ENCODE assay signal across 9 cellular contexts in genomic region chr2:95401480-95401879, GRCh38. TPM values are rescaled to one million over a fixed set of nuclear protein-coding genes. Genes with fewer than 3 reads are reported as not detected.
DNase-seq lines count a peak whose midpoint lies in the region; ATAC-seq and TF ChIP-seq lines count a peak whose summit lies in the region.
"Had no signal": no experiment of that assay in that cellular context is flagged by ENCODE, and none has a peak within 500 bp of the region (broad histone marks: within the 10 kb centered on the region; RNA-seq: fewer than 3 reads in every experiment).

No MANE protein-coding gene starts in this region.

- H3K9me3 Mint-ChIP-seq in chondrocyte (ENCODE audit: low read depth): no peaks in the 10 kb centered on the region
- no peaks in the 10 kb centered on the region for H3K9me3 Mint-ChIP-seq in naive thymus-derived CD4-positive, alpha-beta T cell

- peaks cover 3% of the 10 kb centered on the region; the same call in 1 of the 2 replicates for H3K9me3 ChIP-seq in AG04450 (ENCODE audit: control insufficient read depth, insufficient read depth, low read length)
- H3K9me3 ChIP-seq in IMR-90 (ENCODE audit: control insufficient read depth, insufficient read depth, low read length): no peaks in the 10 kb centered on the region
- no peaks in the 10 kb centered on the region for H3K9me3 ChIP-seq in naive thymus-derived CD4-positive, alpha-beta T cell (ENCODE audit: control insufficient read depth in 2 of 3, low read length in 3 of 3)
- H3K9me3 ChIP-seq: uterus had no signal

- peaks cover 25% of the 10 kb centered on the region for H3K4me1 Mint-ChIP-seq in chondrocyte (ENCODE audit: low read depth)
- peaks cover 14 to 26% (median 23%) of the 10 kb centered on the region in 7 donors for H3K4me1 Mint-ChIP-seq in naive thymus-derived CD4-positive, alpha-beta T cell

- peak overlapping the region in 1 of 2 experiments; percentile 79; a peak in 1 of 4 replicates for H4K8ac ChIP-seq in IMR-90 (ENCODE audit: low read depth in 2 of 2, low read length in 2 of 2)

- H3K36me3 Mint-ChIP-seq in chondrocyte (ENCODE audit: low read depth): no peaks in the 10 kb centered on the region
- H3K36me3 Mint-ChIP-seq in naive thymus-derived CD4-positive, alpha-beta T cell: peaks cover 0 to 4% (median 0%) of the 10 kb centered on the region in 5 donors

- CTCF ChIA-PET in AG04450 (lab: Charles Lee): interaction anchor here (0.9 to 4.1 kb wide), 3 partner anchors 13 to 327 kb away, joined by 4 to 45 read pairs (median 11); no protein-coding TSS in a partner anchor
- CTCF ChIA-PET in IMR-90 (lab: Yijun Ruan, JAX): interaction anchor here (1.6 to 2.3 kb wide), 2 partner anchors 12 to 169 kb away, joined by 3 to 7 read pairs; no protein-coding TSS in a partner anchor
- CTCF ChIA-PET in naive thymus-derived CD4-positive, alpha-beta T cell (lab: Charles Lee): no interaction called here

- H3K18ac ChIP-seq in IMR-90 (ENCODE audit: low read depth, low read length): no peak overlapping the region

- TF ChIP-seq CTCF in AG04450 (IDR thresholded peaks at IDR 0.05; ENCODE audit: low read depth, low read length) (no peak), IMR-90 (conservative IDR thresholded peaks at IDR 0.05; ENCODE audit: low read depth, low read length) (no peak), chondrocyte (IDR thresholded peaks at IDR 0.05) (no peak)

- TF ChIP-seq POLR2A in IMR-90 (IDR thresholded peaks at IDR 0.05; ENCODE audit: low read depth, low read length): no peak

- H3K36me3 ChIP-seq in IMR-90 (ENCODE audit: control insufficient read depth, insufficient read depth, low read length): no peaks in the 10 kb centered on the region
- peaks cover 0 to 5% (median 0%) of the 10 kb centered on the region in 3 experiments for H3K36me3 ChIP-seq in naive thymus-derived CD4-positive, alpha-beta T cell (ENCODE audit: control insufficient read depth in 2 of 3, insufficient read depth in 3 of 3, low read length in 3 of 3)
- H3K36me3 ChIP-seq: uterus had no signal

- no peak overlapping the region for H4K91ac ChIP-seq in IMR-90 (ENCODE audit: insufficient read depth, low read depth, low read length)

- no peak overlapping the region for H3K14ac ChIP-seq in IMR-90 (replicated peaks; ENCODE audit: low read depth, low read length)

- H2AFZ ChIP-seq in IMR-90 (replicated peaks; ENCODE audit: low read length, poor library complexity): peak overlapping the region; percentile 97

- H3K4me3 ChIP-seq in AG04450 (ENCODE audit: low read depth, low read length): peak overlapping the region; percentile 97
- peak overlapping the region; percentile 84; the same call in 1 of the 2 replicates for H3K4me3 ChIP-seq in IMR-90 (ENCODE audit: insufficient read depth, low read depth, low read length)
- H3K4me3 ChIP-seq in naive thymus-derived CD4-positive, alpha-beta T cell (ENCODE audit: low read length): peak overlapping the region; percentile 94

- H2BK5ac ChIP-seq in IMR-90 (ENCODE audit: low read depth, low read length, poor library complexity, severe bottlenecking): no peak overlapping the region

- H2BK20ac ChIP-seq in IMR-90 (ENCODE audit: low read depth, low read length): no peak overlapping the region

- no peaks in the 10 kb centered on the region for H4K20me1 ChIP-seq in IMR-90 (ENCODE audit: insufficient read depth, low read length)

- H2AK9ac ChIP-seq in IMR-90 (replicated peaks; ENCODE audit: low read depth, low read length, poor library complexity): no peak overlapping the region

- peak overlapping the region; percentile 88 for H3K4me2 ChIP-seq in IMR-90 (ENCODE audit: low read depth, low read length)

- DNase-seq in AG04450 (ENCODE audit: low read depth, low spot score): no peak
- no peak for DNase-seq in IMR-90
- no peak for DNase-seq in chondrocyte (ENCODE audit: low spot score)
- no peak for DNase-seq in naive thymus-derived CD4-positive, alpha-beta T cell
- no peak for DNase-seq in NCI-H748 treated with DMSO at 0.1 percent for 48 hours (lab: John Stamatoyannopoulos, UW)
- no peak for DNase-seq in DMS79 treated with DMSO at 0.1 percent for 48 hours (lab: John Stamatoyannopoulos, UW)
- DNase-seq: uterus had no signal

- in situ Hi-C loops in IMR-90 (cut with MboI; ENCODE audit: low sequenced_read_pairs): no loop called here

- intact Hi-C loops in IMR-90 (cut with micrococcal nuclease): no loop called here
- intact Hi-C loops in naive thymus-derived CD4-positive, alpha-beta T cell (cut with micrococcal nuclease): loop anchor here (5.0 kb wide), 2 partner anchors 126 to 326 kb away; no protein-coding TSS in a partner anchor

- H3K9ac ChIP-seq in IMR-90 (ENCODE audit: low read depth, low read length): peak overlapping the region; percentile 73; the same call in 1 of the 2 replicates

- H3K56ac ChIP-seq in IMR-90 (ENCODE audit: extremely low read depth, insufficient read depth, low read length): no peak overlapping the region

- dilution Hi-C loops in IMR-90 (cut with HindIII; ENCODE audit: low sequenced_read_pairs, unreplicated experiment): no loop called here

- no peak overlapping the region for H3K27ac Mint-ChIP-seq in chondrocyte (ENCODE audit: unreplicated experiment)
- peak overlapping the region in 8 of 9 donors; percentile 9 to 98 (median 92) for H3K27ac Mint-ChIP-seq in naive thymus-derived CD4-positive, alpha-beta T cell

- no peaks in the 10 kb centered on the region for H3K27me3 Mint-ChIP-seq in chondrocyte (ENCODE audit: low read depth)
- H3K27me3 Mint-ChIP-seq in naive thymus-derived CD4-positive, alpha-beta T cell: no peaks in the 10 kb centered on the region

- peak overlapping the region; percentile 48; the same call in 1 of the 2 replicates for H3K23ac ChIP-seq in IMR-90 (ENCODE audit: low read depth, low read length)

- H2AK5ac ChIP-seq in IMR-90 (ENCODE audit: low read depth, low read length): no peak overlapping the region

- no peak overlapping the region for H3K4ac ChIP-seq in IMR-90 (ENCODE audit: low read depth, low read length)

- no peak overlapping the region for H2BK15ac ChIP-seq in IMR-90 (ENCODE audit: low read depth, low read length)

- peaks cover 16 to 26% of the 10 kb centered on the region in 2 experiments for H3K79me1 ChIP-seq in IMR-90 (ENCODE audit: low read depth in 1 of 2, low read length in 2 of 2)

- H3K4me3 Mint-ChIP-seq in chondrocyte (ENCODE audit: unreplicated experiment): peak overlapping the region; percentile 98
- peak overlapping the region; percentile 91 to 99 (median 97) for H3K4me3 Mint-ChIP-seq in naive thymus-derived CD4-positive, alpha-beta T cell

- H3K4me1 ChIP-seq in IMR-90 (ENCODE audit: control insufficient read depth, insufficient read depth, low read length): peaks cover 4% of the 10 kb centered on the region
- H3K4me1 ChIP-seq in naive thymus-derived CD4-positive, alpha-beta T cell (ENCODE audit: control insufficient read depth in 2 of 2, insufficient read depth in 2 of 2, low read length in 2 of 2): peaks cover 0 to 5% of the 10 kb centered on the region in 2 donors

- no TSS peak for BruUV-seq in IMR-90 (replicated peaks; lab: Mats Ljungman, UMichigan)

- POLR2A ChIA-PET in AG04450 (lab: Yijun Ruan, JAX): no interaction called here
- POLR2A ChIA-PET in IMR-90 (lab: Charles Lee; ENCODE audit: unreplicated experiment): no interaction called here
- POLR2A ChIA-PET in naive thymus-derived CD4-positive, alpha-beta T cell (lab: Charles Lee): interaction anchor here (1.5 kb wide), 1 partner anchor 232 kb away, joined by 4 read pairs; no protein-coding TSS in a partner anchor

- peaks cover 3% of the 10 kb centered on the region for H3K27me3 ChIP-seq in AG04450 (ENCODE audit: control insufficient read depth, insufficient read depth, low read length)
- H3K27me3 ChIP-seq in IMR-90 (ENCODE audit: control insufficient read depth, insufficient read depth, low read length): no peaks in the 10 kb centered on the region
- H3K27me3 ChIP-seq in naive thymus-derived CD4-positive, alpha-beta T cell (ENCODE audit: control insufficient read depth in 2 of 2, insufficient read depth in 2 of 2, low read length in 2 of 2): no peaks in the 10 kb centered on the region
- H3K27me3 ChIP-seq: uterus had no signal

- H2BK120ac ChIP-seq in IMR-90 (ENCODE audit: low read depth, low read length): no peak overlapping the region

- H3K27ac ChIP-seq in AG04450 (ENCODE audit: low read depth, low read length) (no peak overlapping the region), IMR-90 (ENCODE audit: insufficient read depth, low read length) (no peak overlapping the region)
- H3K27ac ChIP-seq in naive thymus-derived CD4-positive, alpha-beta T cell (ENCODE audit: low read depth, low read length): no peak overlapping the region

- peak overlapping the region; percentile 33; the same call in 1 of the 2 replicates for H4K5ac ChIP-seq in IMR-90 (ENCODE audit: low read depth, low read length)

- TF ChIP-seq RAD21 in IMR-90 (IDR thresholded peaks at IDR 0.05; ENCODE audit: low read length): no peak

- 80% methylated on average over 2 of the region's 9 CpGs; no CpG with 5 or more reads in 1 of the 2 experiments for WGBS in IMR-90 (ENCODE audit: extremely low coverage in 2 of 2, insufficient read length in 1 of 2), 2 experiments

- peaks cover 5% of the 10 kb centered on the region; the same call in 1 of the 2 replicates for H3K9me1 ChIP-seq in IMR-90 (ENCODE audit: insufficient read depth, low read length)

- ATAC-seq in IMR-90 (ENCODE audit: low read depth) (no peak), GM18867 (IDR thresholded peaks at IDR 0.05; ENCODE audit: unreplicated experiment) (no peak), GM18520 (IDR thresholded peaks at IDR 0.05; ENCODE audit: unreplicated experiment) (no peak)
- ATAC-seq in naive thymus-derived CD4-positive, alpha-beta T cell: no peak

TF ChIP-seq in IMR-90, 13 proteins besides CTCF, POLR2A, EP300 and RAD21:
- TF ChIP-seq CEBPB (IDR thresholded peaks at IDR 0.05; ENCODE audit: low read depth, low read length) (no peak), SMC3 (IDR thresholded peaks at IDR 0.05; ENCODE audit: low read depth, low read length) (no peak), MXI1 (IDR thresholded peaks at IDR 0.05; ENCODE audit: borderline replicate concordance, low read depth, low read length) (no peak)

RNA-seq across cellular contexts. Expression of gene FAHD2A, which starts 1.0 kb away (rescaled TPM):
- polyA plus RNA-seq in AG04450 (2011; rRNA removed): 24.9 and 30.9 TPM in 2 replicates
- polyA minus RNA-seq in AG04450 (2011; rRNA and poly(A)+ RNA removed): 25.2 and 30.9 TPM in 2 replicates
- 35.0 and 36.2 TPM in 2 replicates for total RNA-seq in IMR-90 (2012; rRNA removed)
- polyA plus RNA-seq in IMR-90 (2012; rRNA removed): 34.0 and 35.1 TPM in 2 replicates
- polyA plus RNA-seq in IMR-90 (2012; cell fraction: cytosol; rRNA removed): 30.2 and 32.1 TPM in 2 replicates
- 64.5 and 80.7 TPM in 2 replicates for polyA plus RNA-seq in IMR-90 (2012; cell fraction: nucleus; rRNA removed; ENCODE audit: low replicate concordance)
- 23.9 to 30.4 TPM (median 27.4 TPM) in 3 replicates for total RNA-seq in chondrocyte
- total RNA-seq in naive thymus-derived CD4-positive, alpha-beta T cell: 10 to 100 TPM; 22.6 to 41.4 (median 33.7) TPM
- polyA plus RNA-seq in naive thymus-derived CD4-positive, alpha-beta T cell: 10 to 100 TPM; 17.9 to 20.5 TPM
